In the genomic region with DNA sequence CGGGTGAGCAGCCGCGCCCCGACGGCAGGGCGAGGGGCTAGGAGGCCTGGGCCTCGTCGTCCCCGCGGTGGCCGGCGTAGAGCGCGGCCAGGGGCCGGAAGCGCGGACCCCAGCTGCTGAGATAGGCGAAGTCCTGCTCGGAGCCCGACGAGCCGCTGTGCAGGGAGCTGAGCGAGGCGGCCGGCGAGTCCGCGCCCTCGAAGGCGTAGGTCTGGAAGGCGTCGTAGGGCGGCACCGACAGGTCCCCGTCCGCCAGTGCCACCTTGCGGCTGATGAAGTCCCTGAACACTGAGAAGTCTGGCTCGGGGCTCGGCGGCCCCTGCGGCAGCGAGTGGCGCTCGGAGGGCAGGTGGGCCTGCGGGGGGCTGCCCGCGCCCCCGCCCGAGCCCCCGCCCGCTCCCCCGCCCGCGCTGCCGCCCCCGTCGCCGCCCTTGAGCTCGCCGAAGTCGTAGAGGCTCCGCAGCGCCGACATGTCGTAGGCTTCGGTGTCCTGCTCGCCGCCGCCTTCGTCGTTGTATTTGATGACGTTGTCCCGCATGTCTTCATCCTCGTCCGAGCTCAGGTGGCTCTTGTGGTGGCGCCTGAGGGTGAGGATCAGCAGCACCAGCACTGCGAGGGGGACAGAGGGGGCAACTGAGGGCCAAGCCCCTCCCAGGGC, we compare ENCODE assay signal across 8 cellular contexts. TPM values are rescaled to one million over a fixed set of nuclear protein-coding genes. Genes with fewer than 3 reads are reported as not detected.
A peak's percentile ranks its signal among the peaks of the same experiment; 100 is the strongest.
DNase-seq lines count a peak whose midpoint lies in the region.

No MANE protein-coding gene starts in this region.

- DNase-seq in COLO829 (ENCODE audit: low spot score) = peak; percentile 72
- DNase-seq in NCI-H1092 treated with DMSO at 0.1 percent for 48 hours (lab: John Stamatoyannopoulos, UW) = peak; percentile 34
- peak; percentile 44 to 54 for DNase-seq in activated CD4-positive, alpha-beta T cell treated with anti-CD3 and anti-CD28 coated beads, Interleukin-2, amount 50 U/mL, for 24 hours (ENCODE audit: low read depth in 1 of 2, low spot score in 1 of 2)
- peak; percentile 88 for DNase-seq in ecto neural progenitor cell (ENCODE audit: low spot score)
- peak; percentile 65 to 66 for DNase-seq in lung microvascular endothelial cell (ENCODE audit: low read depth in 2 of 2)
- DNase-seq in stimulated activated CD8-positive, alpha-beta memory T cell treated with anti-CD3 and anti-CD28 coated beads, Interleukin-15, amount 100 ng/mL, for 48 hours (ENCODE audit: low read depth in 2 of 2) = peak; percentile 50 to 56
- no peak for DNase-seq in ACHN
- no peak for DNase-seq in HCEC 1CT

- in situ Hi-C loops in ACHN (cut with HindIII; ENCODE audit: low pct_ligation_motif_present, low pct_unique_long_range_greater_than_20kb, low sequenced_read_pairs) = no loop called here

RNA-seq across cellular contexts. Expression of gene CD40, which starts 56.5 kb away (rescaled TPM):
- total RNA-seq in lung microvascular endothelial cell = 2.2 and 18.1 TPM in 2 replicates

Comparison
In these comparisons a context has a peak if more than half of its experiments do, and no peak if none do; other contexts are left out.
1. DNase-seq: peak in COLO829 (single experiment), NCI-H1092 treated with DMSO at 0.1 percent for 48 hours (single experiment), activated CD4-positive, alpha-beta T cell treated with anti-CD3 and anti-CD28 coated beads, Interleukin-2, amount 50 U/mL, for 24 hours (2 of 2), ecto neural progenitor cell (single experiment), lung microvascular endothelial cell (2 of 2) and stimulated activated CD8-positive, alpha-beta memory T cell treated with anti-CD3 and anti-CD28 coated beads, Interleukin-15, amount 100 ng/mL, for 48 hours (2 of 2); none in ACHN (single experiment) and HCEC 1CT (single experiment).